ENCODE assay signal across 16 cellular contexts in genomic region chr5:77645995-77646639, GRCh38. TPM values are rescaled to one million over a fixed set of nuclear protein-coding genes. Genes with fewer than 3 reads are reported as not detected.
DNase-seq lines count a peak whose midpoint lies in the region; ATAC-seq and TF ChIP-seq lines count a peak whose summit lies in the region.
"Had no signal": no experiment of that assay in that cellular context is flagged by ENCODE, and none has a peak within 500 bp of the region (broad histone marks: within the 10 kb centered on the region; RNA-seq: fewer than 3 reads in every experiment).

No MANE protein-coding gene starts in this region.

- H2AFZ ChIP-seq in OCI-LY7 (ENCODE audit: low read length) (no peak overlapping the region), PC-9 (no peak overlapping the region)

- no peaks in the 10 kb centered on the region for H3F3A ChIP-seq in PC-9 (ENCODE audit: insufficient read depth, low read depth)

- H4K20me1 ChIP-seq in OCI-LY7 (ENCODE audit: insufficient read depth, low read length) (no peaks in the 10 kb centered on the region), PC-9 (ENCODE audit: insufficient read depth) (no peaks in the 10 kb centered on the region)

- CTCF ChIA-PET in OCI-LY7 (lab: Charles Lee; ENCODE audit: unreplicated experiment): no interaction called here
- CTCF ChIA-PET in PC-9 (lab: Charles Lee): no interaction called here

- H3K9me3 ChIP-seq in left ventricle myocardium inferior (replicated peaks) (no peaks in the 10 kb centered on the region), OCI-LY7 (ENCODE audit: low read length) (no peaks in the 10 kb centered on the region), esophagus muscularis mucosa (no peaks in the 10 kb centered on the region), PC-9 (ENCODE audit: insufficient read depth, low read depth) (no peaks in the 10 kb centered on the region)

- H3K27ac ChIP-seq in left ventricle myocardium inferior (replicated peaks): no peak overlapping the region
- H3K27ac ChIP-seq in OCI-LY7 (ENCODE audit: low read depth, low read length, poor library complexity, severe bottlenecking): no peak overlapping the region
- H3K27ac ChIP-seq in esophagus muscularis mucosa (replicated peaks in 1 of 4): no peak overlapping the region
- H3K27ac ChIP-seq in PC-9: no peak overlapping the region

- intact Hi-C loops in left ventricle myocardium inferior (cut with micrococcal nuclease): no loop called here
- intact Hi-C loops in Right ventricle myocardium inferior (cut with DNase I): loop anchor here (5.0 to 10.0 kb wide), 4 partner anchors 129 to 516 kb away; partner anchors contain the start of gene TBCA
- intact Hi-C loops in OCI-LY7 (cut with micrococcal nuclease; ENCODE audit: unreplicated experiment): loop anchor here (5.0 kb wide), 1 partner anchor 516 kb away; no protein-coding TSS in a partner anchor
- intact Hi-C loops in esophagus muscularis mucosa (cut with DNase I): loop anchor here (10.0 kb wide), 2 partner anchors 129 to 359 kb away; partner anchors contain the start of gene TBCA
- intact Hi-C loops in PC-9 (cut with micrococcal nuclease; ENCODE audit: unreplicated experiment): loop anchor here (10.0 kb wide), 1 partner anchor 359 kb away; no protein-coding TSS in a partner anchor

- H3K9me2 ChIP-seq in OCI-LY7 (ENCODE audit: insufficient read depth, low read length) (no peaks in the 10 kb centered on the region), PC-9 (ENCODE audit: insufficient read depth) (no peaks in the 10 kb centered on the region)

- ATAC-seq in Right ventricle myocardium inferior: no peak

- H3K79me2 ChIP-seq in OCI-LY7 (ENCODE audit: insufficient read depth, low read depth, low read length): no peaks in the 10 kb centered on the region
- H3K79me2 ChIP-seq in PC-9 (ENCODE audit: low read depth): no peaks in the 10 kb centered on the region

- 53% methylated on average over 11 of the region's 11 CpGs for WGBS in esophagus muscularis mucosa

- H3K27me3 Mint-ChIP-seq in type B pancreatic cell: peaks cover 97% of the 10 kb centered on the region

- no peak for DNase-seq in left ventricle myocardium inferior
- no peak for DNase-seq in Right ventricle myocardium inferior (ENCODE audit: missing footprints)
- DNase-seq in OCI-LY7 (ENCODE audit: low spot score): no peak
- DNase-seq in esophagus muscularis mucosa (ENCODE audit: extremely low spot score): no peak
- no peak for DNase-seq in type B pancreatic cell (ENCODE audit: extremely low spot score, unreplicated experiment)
- DNase-seq in PC-9: no peak
- no peak for DNase-seq in activated effector memory CD4-positive, alpha-beta T cell treated with Interleukin-2 at 50 U/mL for 16 hours
- no peak for DNase-seq in DMS153 treated with DMSO at 0.1 percent for 48 hours (lab: John Stamatoyannopoulos, UW; ENCODE audit: unreplicated experiment)
- DNase-seq: DMS153; effector CD4-positive, alpha-beta T cell; IMR-90; mammary epithelial cell; NCI-H446; small intestine had no signal

- H3K27ac Mint-ChIP-seq in type B pancreatic cell: no peak overlapping the region

- H3K36me3 ChIP-seq in left ventricle myocardium inferior (no peaks in the 10 kb centered on the region), OCI-LY7 (ENCODE audit: insufficient read depth, low read length) (no peaks in the 10 kb centered on the region), esophagus muscularis mucosa (no peaks in the 10 kb centered on the region), PC-9 (ENCODE audit: low read depth) (no peaks in the 10 kb centered on the region)

- peaks cover 6% of the 10 kb centered on the region for H3K4me1 Mint-ChIP-seq in type B pancreatic cell (ENCODE audit: unreplicated experiment)

- TF ChIP-seq CTCF in left ventricle myocardium inferior (IDR thresholded peaks at IDR 0.05; ENCODE audit: borderline replicate concordance): no peak
- TF ChIP-seq CTCF in OCI-LY7 (conservative IDR thresholded peaks at IDR 0.05; ENCODE audit: low read length): no peak
- no peak for TF ChIP-seq CTCF in esophagus muscularis mucosa (IDR thresholded peaks at IDR 0.05)
- no peak for TF ChIP-seq CTCF in type B pancreatic cell (conservative IDR thresholded peaks at IDR 0.05)
- no peak for TF ChIP-seq CTCF in PC-9 (conservative IDR thresholded peaks at IDR 0.05)

- TF ChIP-seq POLR2A in esophagus muscularis mucosa (IDR thresholded peaks at IDR 0.05; ENCODE audit: low read depth): no peak

- no peaks in the 10 kb centered on the region for H3K36me3 Mint-ChIP-seq in type B pancreatic cell

- H3K4me3 Mint-ChIP-seq in type B pancreatic cell: peak overlapping the region; percentile 32

- peak overlapping the region; percentile 42; the same call in 1 of the 2 replicates for H3K4me2 ChIP-seq in OCI-LY7 (ENCODE audit: low read length)
- H3K4me2 ChIP-seq in PC-9: no peak overlapping the region

- no peaks in the 10 kb centered on the region for H3K9me3 Mint-ChIP-seq in type B pancreatic cell

- TF ChIP-seq EP300 in esophagus muscularis mucosa (IDR thresholded peaks at IDR 0.05): no peak

- POLR2A ChIA-PET in OCI-LY7 (lab: Charles Lee): interaction anchor here (1.3 kb wide), 1 partner anchor 55 kb away, joined by 3 read pairs; no protein-coding TSS in a partner anchor
- POLR2A ChIA-PET in PC-9 (lab: Charles Lee; ENCODE audit: unreplicated experiment): no interaction called here

- H3K4me3 ChIP-seq in left ventricle myocardium inferior (peak overlapping the region; percentile 49), OCI-LY7 (ENCODE audit: low read depth, low read length, poor library complexity, severe bottlenecking) (no peak overlapping the region), esophagus muscularis mucosa (peak overlapping the region in 3 of 4 donors; percentile 38 to 57 (median 39)), PC-9 (no peak overlapping the region)

- BruUV-seq in OCI-LY7 (replicated peaks; lab: Mats Ljungman, UMichigan) (no TSS peak), PC-9 (replicated peaks; lab: Mats Ljungman, UMichigan) (no TSS peak)

- H3K27me3 ChIP-seq in left ventricle myocardium inferior (ENCODE audit: low read depth) (peaks cover 99% of the 10 kb centered on the region), esophagus muscularis mucosa (peaks cover 0 to 75% (median 47%) of the 10 kb centered on the region in 4 donors), PC-9 (ENCODE audit: insufficient read depth, low read depth) (peaks cover 23% of the 10 kb centered on the region; the same call in 1 of the 2 replicates)

- H3K4me1 ChIP-seq in left ventricle myocardium inferior: peaks cover 25% of the 10 kb centered on the region
- H3K4me1 ChIP-seq in OCI-LY7 (ENCODE audit: insufficient read depth, low read length, poor library complexity, severe bottlenecking): no peaks in the 10 kb centered on the region
- peaks cover 17 to 33% (median 27%) of the 10 kb centered on the region in 4 donors for H3K4me1 ChIP-seq in esophagus muscularis mucosa
- H3K4me1 ChIP-seq in PC-9 (replicated peaks; ENCODE audit: insufficient read depth): no peaks in the 10 kb centered on the region

RNA-seq across cellular contexts. Expression of gene OTP, which starts 7.6 kb away (rescaled TPM):
- not detected for total RNA-seq in left ventricle myocardium inferior
- not detected for total RNA-seq in Right ventricle myocardium inferior
- not detected in 2 replicates for total RNA-seq in OCI-LY7 (2014; rRNA removed; shearing (Covaris generic))
- total RNA-seq in OCI-LY7 (2022): not detected in 2 replicates
- total RNA-seq in esophagus muscularis mucosa: not detected
- total RNA-seq in type B pancreatic cell (ENCODE audit: low replicate concordance): 0.17 and 0.31 TPM in 2 replicates
- not detected in 2 replicates for total RNA-seq in PC-9 (2021)
- total RNA-seq: fibroblast of villous mesenchyme, IMR-90, osteocyte had no signal

Comparison
In these comparisons a context has a peak if more than half of its experiments do, and no peak if none do; other contexts are left out.
1. H3K4me3 ChIP-seq: peak in left ventricle myocardium inferior (single experiment) and esophagus muscularis mucosa (3 of 4); none in OCI-LY7 (single experiment) and PC-9 (single experiment).